Comparison of ENCODE assay signal across 1 cellular context in the genomic region with DNA sequence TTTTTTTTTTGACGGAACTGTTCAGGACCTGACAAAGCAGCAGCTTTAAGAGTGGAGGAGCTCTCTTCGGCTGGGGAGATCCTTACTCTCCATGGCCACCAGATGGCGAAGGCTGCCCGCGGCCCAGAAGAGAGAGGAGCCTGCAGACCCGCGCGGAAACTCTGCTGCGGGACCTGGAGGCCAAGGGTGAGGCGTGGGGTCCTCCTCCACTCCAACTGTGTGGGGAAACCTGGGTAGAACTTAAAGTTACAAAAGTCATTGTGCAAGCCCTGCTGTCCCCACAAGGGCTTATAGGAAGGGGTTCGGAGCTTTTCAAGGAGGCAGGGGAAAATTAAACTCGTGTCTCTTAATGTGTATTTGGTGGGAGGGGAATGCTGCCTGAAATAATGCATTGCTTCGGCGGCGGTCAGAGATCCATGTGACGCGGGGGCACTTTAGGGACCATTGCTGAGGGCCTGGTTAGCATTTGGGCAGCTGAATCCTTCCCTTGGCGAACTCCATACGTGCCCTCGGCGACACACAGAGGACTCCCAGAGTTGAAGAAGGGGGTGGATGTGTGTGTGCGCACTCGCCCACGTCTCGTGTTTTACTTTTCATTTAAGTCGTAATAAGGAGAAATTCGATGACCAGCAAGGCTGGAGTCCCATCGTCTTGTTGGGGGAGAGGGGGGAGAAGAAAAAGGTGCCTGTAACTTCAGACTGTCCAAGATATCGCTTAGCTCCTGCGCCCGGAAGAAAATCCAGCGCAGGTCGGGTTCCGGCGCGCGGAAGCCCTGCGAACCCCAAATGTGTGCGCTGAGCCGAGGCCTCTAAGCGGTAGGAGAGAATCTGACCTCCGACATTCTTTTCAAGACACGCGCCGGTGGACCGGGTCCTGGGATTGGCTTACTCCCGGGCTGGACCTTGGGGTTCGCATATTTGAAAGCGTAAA.
TF ChIP-seq lines count a peak whose summit lies in the region.

No MANE protein-coding gene starts in this region.

TF ChIP-seq in GM12878, 131 proteins besides CTCF, POLR2A, EP300 and RAD21 (continued from another document):
- TF ChIP-seq, protein P1, sequence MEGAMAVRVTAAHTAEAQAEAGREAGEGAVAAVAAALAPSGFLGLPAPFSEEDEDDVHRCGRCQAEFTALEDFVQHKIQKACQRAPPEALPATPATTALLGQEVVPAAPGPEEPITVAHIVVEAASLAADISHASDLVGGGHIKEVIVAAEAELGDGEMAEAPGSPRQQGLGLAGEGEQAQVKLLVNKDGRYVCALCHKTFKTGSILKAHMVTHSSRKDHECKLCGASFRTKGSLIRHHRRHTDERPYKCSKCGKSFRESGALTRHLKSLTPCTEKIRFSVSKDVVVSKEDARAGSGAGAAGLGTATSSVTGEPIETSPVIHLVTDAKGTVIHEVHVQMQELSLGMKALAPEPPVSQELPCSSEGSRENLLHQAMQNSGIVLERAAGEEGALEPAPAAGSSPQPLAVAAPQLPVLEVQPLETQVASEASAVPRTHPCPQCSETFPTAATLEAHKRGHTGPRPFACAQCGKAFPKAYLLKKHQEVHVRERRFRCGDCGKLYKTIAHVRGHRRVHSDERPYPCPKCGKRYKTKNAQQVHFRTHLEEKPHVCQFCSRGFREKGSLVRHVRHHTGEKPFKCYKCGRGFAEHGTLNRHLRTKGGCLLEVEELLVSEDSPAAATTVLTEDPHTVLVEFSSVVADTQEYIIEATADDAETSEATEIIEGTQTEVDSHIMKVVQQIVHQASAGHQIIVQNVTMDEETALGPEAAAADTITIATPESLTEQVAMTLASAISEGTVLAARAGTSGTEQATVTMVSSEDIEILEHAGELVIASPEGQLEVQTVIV (IDR thresholded peaks at IDR 0.05; ENCODE audit: borderline replicate concordance, partially characterized antibody) = no peak
- TF ChIP-seq SREBF2 (IDR thresholded peaks at IDR 0.05; ENCODE audit: low read length) (no peak), DPF2 (IDR thresholded peaks at IDR 0.05) (0 out of 2 replicates have a peak, but pooled peaks have one; percentile 27), CHD4 (IDR thresholded peaks at IDR 0.05) (no peak), SMC3 (IDR thresholded peaks at IDR 0.05; ENCODE audit: borderline replicate concordance, low read length) (peak; percentile 90), ZBED1 (IDR thresholded peaks at IDR 0.05; ENCODE audit: borderline replicate concordance) (no peak), POLR2AphosphoS2 (IDR thresholded peaks at IDR 0.05; ENCODE audit: low read depth, low read length) (no peak), EGR1 (IDR thresholded peaks at IDR 0.05; ENCODE audit: borderline replicate concordance in 1 of 2, low read depth in 2 of 2, low read length in 2 of 2) (no peak), HDGF (IDR thresholded peaks at IDR 0.05) (no peak), POLR2AphosphoS5 (IDR thresholded peaks at IDR 0.05; ENCODE audit: low read length) (no peak), WRNIP1 (IDR thresholded peaks at IDR 0.05; ENCODE audit: borderline replicate concordance, low read depth, low read length) (0 out of 2 replicates have a peak, but pooled peaks have one; percentile 25), CHD2 (IDR thresholded peaks at IDR 0.05; ENCODE audit: borderline replicate concordance, low read depth, low read length) (no peak; the same call in 1 of the 2 replicates), NR2C1 (IDR thresholded peaks at IDR 0.05) (peak; percentile 47; the same call in 1 of the 2 replicates), MTA3 (IDR thresholded peaks at IDR 0.05; ENCODE audit: borderline replicate concordance, low read length) (no peak), ETV6 (conservative IDR thresholded peaks at IDR 0.05 in 1 of 2, IDR thresholded peaks at IDR 0.05 in 1 of 2; ENCODE audit: borderline replicate concordance in 1 of 2, low read depth in 1 of 2) (no peak), SUPT20H (IDR thresholded peaks at IDR 0.05; ENCODE audit: borderline replicate concordance, control insufficient read depth, low read depth, low read length) (no peak), CHD1 (IDR thresholded peaks at IDR 0.05; ENCODE audit: low read depth, low read length) (peak; percentile 17; the same call in 1 of the 2 replicates), BACH1 (IDR thresholded peaks at IDR 0.05; ENCODE audit: borderline replicate concordance) (0 out of 2 replicates have a peak, but pooled peaks have one; percentile 48)
- TF ChIP-seq, protein P2, sequence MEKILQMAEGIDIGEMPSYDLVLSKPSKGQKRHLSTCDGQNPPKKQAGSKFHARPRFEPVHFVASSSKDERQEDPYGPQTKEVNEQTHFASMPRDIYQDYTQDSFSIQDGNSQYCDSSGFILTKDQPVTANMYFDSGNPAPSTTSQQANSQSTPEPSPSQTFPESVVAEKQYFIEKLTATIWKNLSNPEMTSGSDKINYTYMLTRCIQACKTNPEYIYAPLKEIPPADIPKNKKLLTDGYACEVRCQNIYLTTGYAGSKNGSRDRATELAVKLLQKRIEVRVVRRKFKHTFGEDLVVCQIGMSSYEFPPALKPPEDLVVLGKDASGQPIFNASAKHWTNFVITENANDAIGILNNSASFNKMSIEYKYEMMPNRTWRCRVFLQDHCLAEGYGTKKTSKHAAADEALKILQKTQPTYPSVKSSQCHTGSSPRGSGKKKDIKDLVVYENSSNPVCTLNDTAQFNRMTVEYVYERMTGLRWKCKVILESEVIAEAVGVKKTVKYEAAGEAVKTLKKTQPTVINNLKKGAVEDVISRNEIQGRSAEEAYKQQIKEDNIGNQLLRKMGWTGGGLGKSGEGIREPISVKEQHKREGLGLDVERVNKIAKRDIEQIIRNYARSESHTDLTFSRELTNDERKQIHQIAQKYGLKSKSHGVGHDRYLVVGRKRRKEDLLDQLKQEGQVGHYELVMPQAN (conservative IDR thresholded peaks at IDR 0.05) = no peak; the same call in none of the 2 replicates
- TF ChIP-seq, protein P3, sequence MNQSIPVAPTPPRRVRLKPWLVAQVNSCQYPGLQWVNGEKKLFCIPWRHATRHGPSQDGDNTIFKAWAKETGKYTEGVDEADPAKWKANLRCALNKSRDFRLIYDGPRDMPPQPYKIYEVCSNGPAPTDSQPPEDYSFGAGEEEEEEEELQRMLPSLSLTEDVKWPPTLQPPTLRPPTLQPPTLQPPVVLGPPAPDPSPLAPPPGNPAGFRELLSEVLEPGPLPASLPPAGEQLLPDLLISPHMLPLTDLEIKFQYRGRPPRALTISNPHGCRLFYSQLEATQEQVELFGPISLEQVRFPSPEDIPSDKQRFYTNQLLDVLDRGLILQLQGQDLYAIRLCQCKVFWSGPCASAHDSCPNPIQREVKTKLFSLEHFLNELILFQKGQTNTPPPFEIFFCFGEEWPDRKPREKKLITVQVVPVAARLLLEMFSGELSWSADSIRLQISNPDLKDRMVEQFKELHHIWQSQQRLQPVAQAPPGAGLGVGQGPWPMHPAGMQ (IDR thresholded peaks at IDR 0.05; ENCODE audit: borderline replicate concordance) = no peak
- TF ChIP-seq, protein P4, sequence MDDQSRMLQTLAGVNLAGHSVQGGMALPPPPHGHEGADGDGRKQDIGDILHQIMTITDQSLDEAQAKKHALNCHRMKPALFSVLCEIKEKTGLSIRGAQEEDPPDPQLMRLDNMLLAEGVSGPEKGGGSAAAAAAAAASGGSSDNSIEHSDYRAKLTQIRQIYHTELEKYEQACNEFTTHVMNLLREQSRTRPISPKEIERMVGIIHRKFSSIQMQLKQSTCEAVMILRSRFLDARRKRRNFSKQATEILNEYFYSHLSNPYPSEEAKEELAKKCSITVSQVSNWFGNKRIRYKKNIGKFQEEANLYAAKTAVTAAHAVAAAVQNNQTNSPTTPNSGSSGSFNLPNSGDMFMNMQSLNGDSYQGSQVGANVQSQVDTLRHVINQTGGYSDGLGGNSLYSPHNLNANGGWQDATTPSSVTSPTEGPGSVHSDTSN (IDR thresholded peaks at IDR 0.05; ENCODE audit: insufficient replicate concordance, low read depth, low read length) = no peak
- TF ChIP-seq, protein P5, sequence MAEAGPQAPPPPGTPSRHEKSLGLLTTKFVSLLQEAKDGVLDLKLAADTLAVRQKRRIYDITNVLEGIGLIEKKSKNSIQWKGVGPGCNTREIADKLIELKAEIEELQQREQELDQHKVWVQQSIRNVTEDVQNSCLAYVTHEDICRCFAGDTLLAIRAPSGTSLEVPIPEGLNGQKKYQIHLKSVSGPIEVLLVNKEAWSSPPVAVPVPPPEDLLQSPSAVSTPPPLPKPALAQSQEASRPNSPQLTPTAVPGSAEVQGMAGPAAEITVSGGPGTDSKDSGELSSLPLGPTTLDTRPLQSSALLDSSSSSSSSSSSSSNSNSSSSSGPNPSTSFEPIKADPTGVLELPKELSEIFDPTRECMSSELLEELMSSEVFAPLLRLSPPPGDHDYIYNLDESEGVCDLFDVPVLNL (IDR thresholded peaks at IDR 0.05; ENCODE audit: low read depth, low read length) = peak; percentile 68
- TF ChIP-seq, protein P6, sequence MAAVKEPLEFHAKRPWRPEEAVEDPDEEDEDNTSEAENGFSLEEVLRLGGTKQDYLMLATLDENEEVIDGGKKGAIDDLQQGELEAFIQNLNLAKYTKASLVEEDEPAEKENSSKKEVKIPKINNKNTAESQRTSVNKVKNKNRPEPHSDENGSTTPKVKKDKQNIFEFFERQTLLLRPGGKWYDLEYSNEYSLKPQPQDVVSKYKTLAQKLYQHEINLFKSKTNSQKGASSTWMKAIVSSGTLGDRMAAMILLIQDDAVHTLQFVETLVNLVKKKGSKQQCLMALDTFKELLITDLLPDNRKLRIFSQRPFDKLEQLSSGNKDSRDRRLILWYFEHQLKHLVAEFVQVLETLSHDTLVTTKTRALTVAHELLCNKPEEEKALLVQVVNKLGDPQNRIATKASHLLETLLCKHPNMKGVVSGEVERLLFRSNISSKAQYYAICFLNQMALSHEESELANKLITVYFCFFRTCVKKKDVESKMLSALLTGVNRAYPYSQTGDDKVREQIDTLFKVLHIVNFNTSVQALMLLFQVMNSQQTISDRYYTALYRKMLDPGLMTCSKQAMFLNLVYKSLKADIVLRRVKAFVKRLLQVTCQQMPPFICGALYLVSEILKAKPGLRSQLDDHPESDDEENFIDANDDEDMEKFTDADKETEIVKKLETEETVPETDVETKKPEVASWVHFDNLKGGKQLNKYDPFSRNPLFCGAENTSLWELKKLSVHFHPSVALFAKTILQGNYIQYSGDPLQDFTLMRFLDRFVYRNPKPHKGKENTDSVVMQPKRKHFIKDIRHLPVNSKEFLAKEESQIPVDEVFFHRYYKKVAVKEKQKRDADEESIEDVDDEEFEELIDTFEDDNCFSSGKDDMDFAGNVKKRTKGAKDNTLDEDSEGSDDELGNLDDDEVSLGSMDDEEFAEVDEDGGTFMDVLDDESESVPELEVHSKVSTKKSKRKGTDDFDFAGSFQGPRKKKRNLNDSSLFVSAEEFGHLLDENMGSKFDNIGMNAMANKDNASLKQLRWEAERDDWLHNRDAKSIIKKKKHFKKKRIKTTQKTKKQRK (IDR thresholded peaks at IDR 0.05; ENCODE audit: low read depth, low read length) = no peak
